In the genomic region with DNA sequence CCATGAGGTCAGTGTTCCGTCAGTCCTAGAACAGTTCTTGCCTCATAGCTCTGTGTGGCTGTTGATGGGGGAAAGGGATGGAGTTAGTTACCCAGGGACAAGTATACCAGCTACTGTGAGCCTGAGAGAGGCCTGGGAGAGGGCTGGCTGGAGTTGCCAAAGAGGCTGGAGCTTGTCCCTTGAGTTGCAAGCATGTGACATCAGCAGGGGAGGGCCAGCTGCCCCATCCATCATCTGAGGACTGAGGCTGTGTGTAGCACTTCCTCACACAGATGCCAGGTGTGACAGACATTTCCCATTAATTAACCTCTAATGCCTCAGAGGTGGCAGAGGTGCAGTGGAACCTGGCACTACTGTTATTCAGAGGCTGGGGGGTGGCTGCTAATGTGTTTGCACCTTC, we compare ENCODE assay signal across 22 cellular contexts.
DNase-seq lines count a peak whose midpoint lies in the region; ATAC-seq and TF ChIP-seq lines count a peak whose summit lies in the region.
"Had no signal": no experiment of that assay in that cellular context is flagged by ENCODE, and none has a peak within 500 bp of the region (broad histone marks: within the 10 kb centered on the region; RNA-seq: fewer than 3 reads in every experiment).

No MANE protein-coding gene starts in this region.

- no peak for ATAC-seq in HG03378 (IDR thresholded peaks at IDR 0.05; ENCODE audit: unreplicated experiment)
- ATAC-seq in HG02642 (IDR thresholded peaks at IDR 0.05; ENCODE audit: poor library complexity, unreplicated experiment): no peak
- ATAC-seq: activated CD4-positive, CD25-positive, alpha-beta regulatory T cell treated with anti-CD3 and anti-CD28 coated beads, Interleukin-2, amount 50 U/mL, for 24 hours; activated CD8-positive, alpha-beta T cell treated with anti-CD3 and anti-CD28 coated beads for 36 hours; CD8-positive, alpha-beta T cell had no signal

- H3K36me3 ChIP-seq in BLaER1 treated with 17β-estradiol and CSF1 and Interleukin-3, amounts not matched to agents 10 nM and 100 nM: peaks cover 0 to 97% (median 31%) of the 10 kb centered on the region in 11 experiments; a peak in 17 of 22 replicates
- H3K36me3 ChIP-seq: thoracic aorta had no signal

- H3K4me1 ChIP-seq in BLaER1 treated with 17β-estradiol and CSF1 and Interleukin-3, amounts not matched to agents 10 nM and 100 nM: peaks cover 10 to 96% (median 81%) of the 10 kb centered on the region in 10 experiments; a peak in 18 of 20 replicates

- DNase-seq in NB4 (ENCODE audit: low read depth): peak; percentile 38
- DNase-seq in cerebellum (ENCODE audit: low spot score): peak; percentile 57
- DNase-seq in mesenteric fat pad (ENCODE audit: low spot score): peak; percentile 55
- DNase-seq in SKM-1 (lab: John Stamatoyannopoulos, UW; ENCODE audit: unreplicated experiment): no peak
- no peak for DNase-seq in HPDE6-E6E7 (ENCODE audit: extremely low spot score)
- DNase-seq: activated CD8-positive, alpha-beta T cell treated with anti-CD3 and anti-CD28 coated beads for 36 hours; activated naive CD4-positive, alpha-beta T cell treated with Interleukin-2 at 50 U/mL for 16 hours; CD8-positive, alpha-beta T cell; DMS53; GF-D8; H7; NCI-H1048; NCI-H510A treated with DMSO at 0.1 percent for 48 hours; small intestine; stimulated activated CD4-positive, alpha-beta T cell treated with anti-CD3 and anti-CD28 coated beads, Interleukin-2, amount 100 ng/mL, for 24 hours had no signal

- peaks cover 0 to 24% (median 0%) of the 10 kb centered on the region in 11 experiments; a peak in 2 of 22 replicates for H3K27me3 ChIP-seq in BLaER1 treated with 17β-estradiol and CSF1 and Interleukin-3, amounts not matched to agents 10 nM and 100 nM

- TF ChIP-seq CTCF in NB4 (IDR thresholded peaks at IDR 0.05; ENCODE audit: low read depth, low read length): no peak

- H3K27ac ChIP-seq in BLaER1 treated with 17β-estradiol and CSF1 and Interleukin-3, amounts not matched to agents 10 nM and 100 nM: peak overlapping the region in 4 of 11 experiments; percentile 10 to 39 (median 30); a peak in 4 of 22 replicates
- H3K27ac ChIP-seq: RWPE1, thoracic aorta had no signal

- H3K9me3 ChIP-seq in BLaER1 treated with 17β-estradiol and CSF1 and Interleukin-3, amounts not matched to agents 10 nM and 100 nM (replicated peaks in 1 of 11): peaks cover 0 to 16% (median 6%) of the 10 kb centered on the region in 11 experiments; a peak in 13 of 22 replicates
- H3K9me3 ChIP-seq: thoracic aorta had no signal

- H4K20me1 ChIP-seq in BLaER1 treated with 17β-estradiol and CSF1 and Interleukin-3, amounts not matched to agents 10 nM and 100 nM: peaks cover 0 to 100% (median 30%) of the 10 kb centered on the region in 11 experiments; a peak in 13 of 22 replicates

- H3K4me3 ChIP-seq in BLaER1 treated with 17β-estradiol and CSF1 and Interleukin-3, amounts not matched to agents 10 nM and 100 nM: no peak overlapping the region
- H3K4me3 ChIP-seq in NB4 (ENCODE audit: low read depth, low read length): no peak overlapping the region
- H3K4me3 ChIP-seq: lung, thoracic aorta had no signal

- peak overlapping the region in 9 of 11 experiments; percentile 25 to 72 (median 54); a peak in 17 of 22 replicates for H3K4me2 ChIP-seq in BLaER1 treated with 17β-estradiol and CSF1 and Interleukin-3, amounts not matched to agents 10 nM and 100 nM

- no peak for TF ChIP-seq POLR2A in NB4 (IDR thresholded peaks at IDR 0.05; ENCODE audit: extremely low read depth, insufficient read length)

- peak overlapping the region in 4 of 11 experiments; percentile 4 to 25 (median 11); a peak in 2 of 22 replicates for H3K9ac ChIP-seq in BLaER1 treated with 17β-estradiol and CSF1 and Interleukin-3, amounts not matched to agents 10 nM and 100 nM

Comparison
In these comparisons a context has a peak if more than half of its experiments do, and no peak if none do; other contexts are left out.
1. DNase-seq: peak in NB4 (single experiment), cerebellum (single experiment) and mesenteric fat pad (single experiment); none in SKM-1 (single experiment) and HPDE6-E6E7 (single experiment).